Comparison of ENCODE assay signal across 27 cellular contexts in genomic region chr4:122773021-122773420, GRCh38.
"Had no signal": no experiment of that assay in that cellular context is flagged by ENCODE, and none has a peak within 500 bp of the region (broad histone marks: within the 10 kb centered on the region; RNA-seq: fewer than 3 reads in every experiment).

No MANE protein-coding gene starts in this region.

- H3K4me3 ChIP-seq: colonic mucosa, gastroesophageal sphincter, hepatocyte, pancreas, prostate gland, right atrium auricular region, suprapubic skin, tibial artery, upper lobe of right lung had no signal

- H3K4me1 ChIP-seq: colonic mucosa, gastroesophageal sphincter, pancreas, prostate gland, right atrium auricular region, suprapubic skin, tibial artery, upper lobe of right lung had no signal

- H3K4me2 ChIP-seq: hepatocyte had no signal

- H3K36me3 ChIP-seq: colonic mucosa, gastroesophageal sphincter, neutrophil, pancreas, prostate gland, right atrium auricular region, suprapubic skin, tibial artery, upper lobe of right lung had no signal

- H3K9me3 ChIP-seq: colonic mucosa, gastroesophageal sphincter, neutrophil, pancreas, prostate gland, right atrium auricular region, suprapubic skin, tibial artery, upper lobe of right lung had no signal

- H3K27me3 ChIP-seq: colonic mucosa, gastroesophageal sphincter, hepatocyte, neutrophil, pancreas, right atrium auricular region, suprapubic skin, tibial artery, upper lobe of right lung had no signal

- H3K79me2 ChIP-seq: hepatocyte had no signal

- FAIRE-seq: endometrium, kidney, pancreas had no signal

- ATAC-seq: activated CD4-positive, alpha-beta T cell treated with anti-CD3 and anti-CD28 coated beads for 36 hours; activated CD8-positive, alpha-beta memory T cell treated with anti-CD3 and anti-CD28 coated beads, Interleukin-2, amount 10 ng/mL, durations not matched to agents 7 days and 5 days; activated CD8-positive, alpha-beta T cell treated with anti-CD3 and anti-CD28 coated beads, Interleukin-2, amount 10 ng/mL, durations not matched to agents 7 days and 5 days; activated T-cell treated with anti-CD3 and anti-CD28 coated beads, Interleukin-2, amount 50 U/mL, for 72 hours; gastroesophageal sphincter; left colon; pancreas; upper lobe of right lung had no signal

- H3K27ac ChIP-seq: colonic mucosa, gastroesophageal sphincter, hepatocyte, neutrophil, pancreas, prostate gland, right atrium auricular region, suprapubic skin, tibial artery, upper lobe of right lung had no signal

- H2AFZ ChIP-seq: hepatocyte had no signal

- DNase-seq: activated CD4-positive, alpha-beta T cell treated with anti-CD3 and anti-CD28 coated beads for 36 hours; activated CD4-positive, CD25-positive, alpha-beta regulatory T cell; activated CD8-positive, alpha-beta memory T cell treated with anti-CD3 and anti-CD28 coated beads, Interleukin-2, amount 10 ng/mL, durations not matched to agents 7 days and 5 days; activated CD8-positive, alpha-beta T cell treated with anti-CD3 and anti-CD28 coated beads, Interleukin-2, amount 10 ng/mL, durations not matched to agents 7 days and 5 days; activated naive CD4-positive, alpha-beta T cell; activated T-cell treated with anti-CD3 and anti-CD28 coated beads, Interleukin-2, amount 50 U/mL, for 72 hours; anterior cingulate cortex; colonic mucosa; effector CD8-positive, alpha-beta T cell; erythroblast; kidney; left colon; naive B cell; nephron progenitor cell; pancreas; stimulated activated CD4-positive, alpha-beta T cell treated with anti-CD3 and anti-CD28 coated beads, Interleukin-15, amount 100 ng/mL, for 24 hours; stimulated activated CD4-positive, alpha-beta T cell treated with anti-CD3 and anti-CD28 coated beads, Interleukin-2, amount 100 ng/mL, for 24 hours; stimulated activated naive CD4-positive, alpha-beta T cell; tibial artery; upper lobe of right lung had no signal
